1 cellular context compared by ENCODE assay signal in genomic region chr14:67704484-67705089, GRCh38.
A peak's percentile ranks its signal among the peaks of the same experiment; 100 is the strongest.
TF ChIP-seq lines count a peak whose summit lies in the region.

No MANE protein-coding gene starts in this region.

TF ChIP-seq in GM12878, 131 proteins besides CTCF, POLR2A, EP300 and RAD21 (continues in another document):
- no peak for TF ChIP-seq ZBTB40 (IDR thresholded peaks at IDR 0.05; ENCODE audit: borderline replicate concordance)
- no peak for TF ChIP-seq EGR1 (IDR thresholded peaks at IDR 0.05; ENCODE audit: borderline replicate concordance in 1 of 2, low read depth in 2 of 2, low read length in 2 of 2)
- TF ChIP-seq EZH2 (IDR thresholded peaks at IDR 0.05; ENCODE audit: borderline replicate concordance, control insufficient read depth, low read depth, low read length), result no peak
- TF ChIP-seq NBN (IDR thresholded peaks at IDR 0.05), result 0 out of 2 replicates have a peak, but pooled peaks have one; percentile 39
- no peak for TF ChIP-seq ZZZ3 (IDR thresholded peaks at IDR 0.05; ENCODE audit: control insufficient read depth, insufficient read length, low read depth)
- no peak for TF ChIP-seq ASH2L (IDR thresholded peaks at IDR 0.05; ENCODE audit: borderline replicate concordance, low read depth)
- TF ChIP-seq ZBTB33 (IDR thresholded peaks at IDR 0.05), result 0 out of 2 replicates have a peak, but pooled peaks have one; percentile 20
- peak; percentile 84 for TF ChIP-seq SMC3 (IDR thresholded peaks at IDR 0.05; ENCODE audit: borderline replicate concordance, low read length)
- peak; percentile 22 for TF ChIP-seq RELA (IDR thresholded peaks at IDR 0.05; ENCODE audit: borderline replicate concordance, partially characterized antibody)
- TF ChIP-seq, protein P1, sequence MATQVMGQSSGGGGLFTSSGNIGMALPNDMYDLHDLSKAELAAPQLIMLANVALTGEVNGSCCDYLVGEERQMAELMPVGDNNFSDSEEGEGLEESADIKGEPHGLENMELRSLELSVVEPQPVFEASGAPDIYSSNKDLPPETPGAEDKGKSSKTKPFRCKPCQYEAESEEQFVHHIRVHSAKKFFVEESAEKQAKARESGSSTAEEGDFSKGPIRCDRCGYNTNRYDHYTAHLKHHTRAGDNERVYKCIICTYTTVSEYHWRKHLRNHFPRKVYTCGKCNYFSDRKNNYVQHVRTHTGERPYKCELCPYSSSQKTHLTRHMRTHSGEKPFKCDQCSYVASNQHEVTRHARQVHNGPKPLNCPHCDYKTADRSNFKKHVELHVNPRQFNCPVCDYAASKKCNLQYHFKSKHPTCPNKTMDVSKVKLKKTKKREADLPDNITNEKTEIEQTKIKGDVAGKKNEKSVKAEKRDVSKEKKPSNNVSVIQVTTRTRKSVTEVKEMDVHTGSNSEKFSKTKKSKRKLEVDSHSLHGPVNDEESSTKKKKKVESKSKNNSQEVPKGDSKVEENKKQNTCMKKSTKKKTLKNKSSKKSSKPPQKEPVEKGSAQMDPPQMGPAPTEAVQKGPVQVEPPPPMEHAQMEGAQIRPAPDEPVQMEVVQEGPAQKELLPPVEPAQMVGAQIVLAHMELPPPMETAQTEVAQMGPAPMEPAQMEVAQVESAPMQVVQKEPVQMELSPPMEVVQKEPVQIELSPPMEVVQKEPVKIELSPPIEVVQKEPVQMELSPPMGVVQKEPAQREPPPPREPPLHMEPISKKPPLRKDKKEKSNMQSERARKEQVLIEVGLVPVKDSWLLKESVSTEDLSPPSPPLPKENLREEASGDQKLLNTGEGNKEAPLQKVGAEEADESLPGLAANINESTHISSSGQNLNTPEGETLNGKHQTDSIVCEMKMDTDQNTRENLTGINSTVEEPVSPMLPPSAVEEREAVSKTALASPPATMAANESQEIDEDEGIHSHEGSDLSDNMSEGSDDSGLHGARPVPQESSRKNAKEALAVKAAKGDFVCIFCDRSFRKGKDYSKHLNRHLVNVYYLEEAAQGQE (IDR thresholded peaks at IDR 0.05; ENCODE audit: low read depth, low read length), result no peak
- no peak for TF ChIP-seq ELK1 (IDR thresholded peaks at IDR 0.05; ENCODE audit: low read depth, low read length)
- no peak for TF ChIP-seq SRF (IDR thresholded peaks at IDR 0.05; ENCODE audit: low read depth in 2 of 2, low read length in 2 of 2)
- 0 out of 2 replicates have a peak, but pooled peaks have one; percentile 71 for TF ChIP-seq ZNF207 (IDR thresholded peaks at IDR 0.05; ENCODE audit: borderline replicate concordance)
- TF ChIP-seq MTA3 (IDR thresholded peaks at IDR 0.05; ENCODE audit: borderline replicate concordance, low read length), result no peak
- TF ChIP-seq JUND (IDR thresholded peaks at IDR 0.05; ENCODE audit: low read depth, low read length), result no peak
- no peak for TF ChIP-seq GATAD2B (conservative IDR thresholded peaks at IDR 0.05; ENCODE audit: low read depth)
- TF ChIP-seq ZNF622 (IDR thresholded peaks at IDR 0.05), result no peak
- TF ChIP-seq, protein P2, sequence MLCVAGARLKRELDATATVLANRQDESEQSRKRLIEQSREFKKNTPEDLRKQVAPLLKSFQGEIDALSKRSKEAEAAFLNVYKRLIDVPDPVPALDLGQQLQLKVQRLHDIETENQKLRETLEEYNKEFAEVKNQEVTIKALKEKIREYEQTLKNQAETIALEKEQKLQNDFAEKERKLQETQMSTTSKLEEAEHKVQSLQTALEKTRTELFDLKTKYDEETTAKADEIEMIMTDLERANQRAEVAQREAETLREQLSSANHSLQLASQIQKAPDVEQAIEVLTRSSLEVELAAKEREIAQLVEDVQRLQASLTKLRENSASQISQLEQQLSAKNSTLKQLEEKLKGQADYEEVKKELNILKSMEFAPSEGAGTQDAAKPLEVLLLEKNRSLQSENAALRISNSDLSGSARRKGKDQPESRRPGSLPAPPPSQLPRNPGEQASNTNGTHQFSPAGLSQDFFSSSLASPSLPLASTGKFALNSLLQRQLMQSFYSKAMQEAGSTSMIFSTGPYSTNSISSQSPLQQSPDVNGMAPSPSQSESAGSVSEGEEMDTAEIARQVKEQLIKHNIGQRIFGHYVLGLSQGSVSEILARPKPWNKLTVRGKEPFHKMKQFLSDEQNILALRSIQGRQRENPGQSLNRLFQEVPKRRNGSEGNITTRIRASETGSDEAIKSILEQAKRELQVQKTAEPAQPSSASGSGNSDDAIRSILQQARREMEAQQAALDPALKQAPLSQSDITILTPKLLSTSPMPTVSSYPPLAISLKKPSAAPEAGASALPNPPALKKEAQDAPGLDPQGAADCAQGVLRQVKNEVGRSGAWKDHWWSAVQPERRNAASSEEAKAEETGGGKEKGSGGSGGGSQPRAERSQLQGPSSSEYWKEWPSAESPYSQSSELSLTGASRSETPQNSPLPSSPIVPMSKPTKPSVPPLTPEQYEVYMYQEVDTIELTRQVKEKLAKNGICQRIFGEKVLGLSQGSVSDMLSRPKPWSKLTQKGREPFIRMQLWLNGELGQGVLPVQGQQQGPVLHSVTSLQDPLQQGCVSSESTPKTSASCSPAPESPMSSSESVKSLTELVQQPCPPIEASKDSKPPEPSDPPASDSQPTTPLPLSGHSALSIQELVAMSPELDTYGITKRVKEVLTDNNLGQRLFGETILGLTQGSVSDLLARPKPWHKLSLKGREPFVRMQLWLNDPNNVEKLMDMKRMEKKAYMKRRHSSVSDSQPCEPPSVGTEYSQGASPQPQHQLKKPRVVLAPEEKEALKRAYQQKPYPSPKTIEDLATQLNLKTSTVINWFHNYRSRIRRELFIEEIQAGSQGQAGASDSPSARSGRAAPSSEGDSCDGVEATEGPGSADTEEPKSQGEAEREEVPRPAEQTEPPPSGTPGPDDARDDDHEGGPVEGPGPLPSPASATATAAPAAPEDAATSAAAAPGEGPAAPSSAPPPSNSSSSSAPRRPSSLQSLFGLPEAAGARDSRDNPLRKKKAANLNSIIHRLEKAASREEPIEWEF (IDR thresholded peaks at IDR 0.05; ENCODE audit: insufficient replicate concordance, low read depth, low read length), result no peak
- no peak for TF ChIP-seq IKZF1 (conservative IDR thresholded peaks at IDR 0.05)
- no peak for TF ChIP-seq HCFC1 (IDR thresholded peaks at IDR 0.05; ENCODE audit: low read length)
- no peak for TF ChIP-seq SMAD5 (IDR thresholded peaks at IDR 0.05; ENCODE audit: low read depth)
- no peak for TF ChIP-seq USF2 (IDR thresholded peaks at IDR 0.05; ENCODE audit: borderline replicate concordance, low read depth, low read length)
- no peak for TF ChIP-seq BRCA1 (IDR thresholded peaks at IDR 0.05; ENCODE audit: low read depth, low read length)
- TF ChIP-seq RB1 (IDR thresholded peaks at IDR 0.05; ENCODE audit: borderline replicate concordance), result no peak
- TF ChIP-seq CBX5 (IDR thresholded peaks at IDR 0.05; ENCODE audit: low read depth), result no peak
- TF ChIP-seq, protein P3, sequence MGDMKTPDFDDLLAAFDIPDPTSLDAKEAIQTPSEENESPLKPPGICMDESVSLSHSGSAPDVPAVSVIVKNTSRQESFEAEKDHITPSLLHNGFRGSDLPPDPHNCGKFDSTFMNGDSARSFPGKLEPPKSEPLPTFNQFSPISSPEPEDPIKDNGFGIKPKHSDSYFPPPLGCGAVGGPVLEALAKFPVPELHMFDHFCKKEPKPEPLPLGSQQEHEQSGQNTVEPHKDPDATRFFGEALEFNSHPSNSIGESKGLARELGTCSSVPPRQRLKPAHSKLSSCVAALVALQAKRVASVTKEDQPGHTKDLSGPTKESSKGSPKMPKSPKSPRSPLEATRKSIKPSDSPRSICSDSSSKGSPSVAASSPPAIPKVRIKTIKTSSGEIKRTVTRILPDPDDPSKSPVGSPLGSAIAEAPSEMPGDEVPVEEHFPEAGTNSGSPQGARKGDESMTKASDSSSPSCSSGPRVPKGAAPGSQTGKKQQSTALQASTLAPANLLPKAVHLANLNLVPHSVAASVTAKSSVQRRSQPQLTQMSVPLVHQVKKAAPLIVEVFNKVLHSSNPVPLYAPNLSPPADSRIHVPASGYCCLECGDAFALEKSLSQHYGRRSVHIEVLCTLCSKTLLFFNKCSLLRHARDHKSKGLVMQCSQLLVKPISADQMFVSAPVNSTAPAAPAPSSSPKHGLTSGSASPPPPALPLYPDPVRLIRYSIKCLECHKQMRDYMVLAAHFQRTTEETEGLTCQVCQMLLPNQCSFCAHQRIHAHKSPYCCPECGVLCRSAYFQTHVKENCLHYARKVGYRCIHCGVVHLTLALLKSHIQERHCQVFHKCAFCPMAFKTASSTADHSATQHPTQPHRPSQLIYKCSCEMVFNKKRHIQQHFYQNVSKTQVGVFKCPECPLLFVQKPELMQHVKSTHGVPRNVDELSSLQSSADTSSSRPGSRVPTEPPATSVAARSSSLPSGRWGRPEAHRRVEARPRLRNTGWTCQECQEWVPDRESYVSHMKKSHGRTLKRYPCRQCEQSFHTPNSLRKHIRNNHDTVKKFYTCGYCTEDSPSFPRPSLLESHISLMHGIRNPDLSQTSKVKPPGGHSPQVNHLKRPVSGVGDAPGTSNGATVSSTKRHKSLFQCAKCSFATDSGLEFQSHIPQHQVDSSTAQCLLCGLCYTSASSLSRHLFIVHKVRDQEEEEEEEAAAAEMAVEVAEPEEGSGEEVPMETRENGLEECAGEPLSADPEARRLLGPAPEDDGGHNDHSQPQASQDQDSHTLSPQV (IDR thresholded peaks at IDR 0.05), result 0 out of 2 replicates have a peak, but pooled peaks have one; percentile 26
- TF ChIP-seq BMI1 (IDR thresholded peaks at IDR 0.05; ENCODE audit: borderline replicate concordance), result no peak
- no peak for TF ChIP-seq POLR2AphosphoS5 (IDR thresholded peaks at IDR 0.05; ENCODE audit: low read length)
- TF ChIP-seq ESRRA (IDR thresholded peaks at IDR 0.05; ENCODE audit: low read length), result no peak
- TF ChIP-seq MYC (IDR thresholded peaks at IDR 0.05; ENCODE audit: insufficient read depth, insufficient read length, insufficient replicate concordance, low read length, severe bottlenecking), result no peak
- TF ChIP-seq SUPT20H (IDR thresholded peaks at IDR 0.05; ENCODE audit: borderline replicate concordance, control insufficient read depth, low read depth, low read length), result no peak
- no peak for TF ChIP-seq ZNF274 (IDR thresholded peaks at IDR 0.05; ENCODE audit: insufficient read depth, insufficient read length)
- no peak for TF ChIP-seq NFXL1 (IDR thresholded peaks at IDR 0.05; ENCODE audit: borderline replicate concordance)
- TF ChIP-seq SPI1 (IDR thresholded peaks at IDR 0.05; ENCODE audit: borderline replicate concordance, insufficient read depth, low read depth, low read length), result peak; percentile 92
- TF ChIP-seq, protein P4, sequence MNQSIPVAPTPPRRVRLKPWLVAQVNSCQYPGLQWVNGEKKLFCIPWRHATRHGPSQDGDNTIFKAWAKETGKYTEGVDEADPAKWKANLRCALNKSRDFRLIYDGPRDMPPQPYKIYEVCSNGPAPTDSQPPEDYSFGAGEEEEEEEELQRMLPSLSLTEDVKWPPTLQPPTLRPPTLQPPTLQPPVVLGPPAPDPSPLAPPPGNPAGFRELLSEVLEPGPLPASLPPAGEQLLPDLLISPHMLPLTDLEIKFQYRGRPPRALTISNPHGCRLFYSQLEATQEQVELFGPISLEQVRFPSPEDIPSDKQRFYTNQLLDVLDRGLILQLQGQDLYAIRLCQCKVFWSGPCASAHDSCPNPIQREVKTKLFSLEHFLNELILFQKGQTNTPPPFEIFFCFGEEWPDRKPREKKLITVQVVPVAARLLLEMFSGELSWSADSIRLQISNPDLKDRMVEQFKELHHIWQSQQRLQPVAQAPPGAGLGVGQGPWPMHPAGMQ (IDR thresholded peaks at IDR 0.05; ENCODE audit: borderline replicate concordance), result no peak
